ENCODE assay signal across 8 cellular contexts in the genomic region with DNA sequence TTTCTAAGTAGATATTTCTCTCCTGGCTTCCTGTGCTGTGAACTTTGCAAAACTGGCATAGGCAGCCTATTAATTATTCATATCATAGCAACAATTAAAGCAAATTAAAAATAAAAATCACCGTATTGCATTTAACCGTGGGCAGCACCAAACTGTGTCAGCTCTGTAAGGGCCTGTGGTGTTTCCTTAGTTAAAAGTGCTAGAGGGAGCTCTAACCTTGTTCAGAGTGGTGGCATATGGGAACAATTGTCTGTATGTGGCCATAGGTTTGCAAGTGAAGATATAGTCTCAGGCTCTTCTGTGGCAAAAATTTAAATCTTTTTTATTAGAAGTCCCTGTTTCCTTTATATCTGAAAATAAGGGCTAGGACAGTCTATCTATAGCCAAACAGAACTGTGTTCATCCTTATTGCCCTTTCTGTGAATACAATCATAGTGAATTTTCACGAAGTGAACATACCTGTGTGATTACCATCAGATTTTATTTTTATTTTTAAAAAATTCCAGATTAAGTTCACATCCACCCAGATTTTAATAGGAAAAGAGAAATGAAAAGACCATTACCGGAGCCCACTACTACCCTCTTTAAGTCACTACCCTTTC.
DNase-seq lines count a peak whose midpoint lies in the region; ATAC-seq, FAIRE-seq and TF ChIP-seq lines count a peak whose summit lies in the region.

No MANE protein-coding gene starts in this region.

- intact Hi-C loops in sigmoid colon (cut with DNase I): no loop called here

- peak; percentile 54 for TF ChIP-seq CTCF in choroid plexus epithelial cell (conservative IDR thresholded peaks at IDR 0.05; ENCODE audit: low read depth, low read length)
- no peak for TF ChIP-seq CTCF in sigmoid colon (IDR thresholded peaks at IDR 0.05)

- H3K36me3 ChIP-seq in small intestine (ENCODE audit: control insufficient read depth in 2 of 2, insufficient read depth in 2 of 2, low read length in 2 of 2) (no peaks in the 10 kb centered on the region), sigmoid colon (no peaks in the 10 kb centered on the region)

- H3K9me3 ChIP-seq in small intestine (ENCODE audit: control insufficient read depth, low read depth) (no peaks in the 10 kb centered on the region), sigmoid colon (no peaks in the 10 kb centered on the region)

- H3K4me3 ChIP-seq in choroid plexus epithelial cell (ENCODE audit: low read depth, low read length) (no peak overlapping the region), small intestine (ENCODE audit: low read depth in 1 of 2, low read length in 2 of 2) (no peak overlapping the region), sigmoid colon (no peak overlapping the region)

- H3K4me1 ChIP-seq in small intestine (ENCODE audit: control insufficient read depth in 2 of 2, insufficient read depth in 1 of 2, low read depth in 1 of 2, low read length in 1 of 2) (no peaks in the 10 kb centered on the region), sigmoid colon (no peaks in the 10 kb centered on the region)

- H3K27ac ChIP-seq in small intestine (ENCODE audit: low read depth in 1 of 2, low read length in 1 of 2): no peak overlapping the region
- no peak overlapping the region for H3K27ac ChIP-seq in sigmoid colon

- ATAC-seq in GM21576 (IDR thresholded peaks at IDR 0.05; ENCODE audit: unreplicated experiment): no peak

- TF ChIP-seq EP300 in sigmoid colon (IDR thresholded peaks at IDR 0.05): no peak

- TF ChIP-seq POLR2A in sigmoid colon (IDR thresholded peaks at IDR 0.05): no peak

- H3K27me3 ChIP-seq in small intestine (ENCODE audit: control insufficient read depth in 2 of 2, insufficient read depth in 2 of 2, low read length in 2 of 2) (no peaks in the 10 kb centered on the region), sigmoid colon (no peaks in the 10 kb centered on the region)

- FAIRE-seq in small intestine (lab: Jason Lieb, UNC): no peak

- WGBS in small intestine, 3 donors: 56 to 65% (median 57%) methylated on average over 4 of the region's 4 CpGs
- 56 to 71% methylated on average over 4 of the region's 4 CpGs for WGBS in sigmoid colon, 2 donors

- DNase-seq in SIG-M5 treated with dmso at 0.1 percent for 504 hours (lab: John Stamatoyannopoulos, UW; ENCODE audit: unreplicated experiment) (peak; percentile 11), SIG-M5 (lab: John Stamatoyannopoulos, UW) (no peak), NCI-H524 treated with DMSO at 0.1 percent for 48 hours (lab: John Stamatoyannopoulos, UW) (peak; percentile 7), choroid plexus epithelial cell (ENCODE audit: low read depth) (peak; percentile 39), small intestine (peak; percentile 19), sigmoid colon (no peak), AG08396 (ENCODE audit: low spot score) (no peak)

Comparison
In these comparisons a context has a peak if more than half of its experiments do, and no peak if none do; other contexts are left out.
1. DNase-seq: peak in SIG-M5 treated with dmso at 0.1 percent for 504 hours (single experiment), NCI-H524 treated with DMSO at 0.1 percent for 48 hours (single experiment), choroid plexus epithelial cell (single experiment) and small intestine (single experiment); none in SIG-M5 (single experiment), sigmoid colon (single experiment) and AG08396 (single experiment).